1 cellular context compared by ENCODE assay signal in the genomic region with DNA sequence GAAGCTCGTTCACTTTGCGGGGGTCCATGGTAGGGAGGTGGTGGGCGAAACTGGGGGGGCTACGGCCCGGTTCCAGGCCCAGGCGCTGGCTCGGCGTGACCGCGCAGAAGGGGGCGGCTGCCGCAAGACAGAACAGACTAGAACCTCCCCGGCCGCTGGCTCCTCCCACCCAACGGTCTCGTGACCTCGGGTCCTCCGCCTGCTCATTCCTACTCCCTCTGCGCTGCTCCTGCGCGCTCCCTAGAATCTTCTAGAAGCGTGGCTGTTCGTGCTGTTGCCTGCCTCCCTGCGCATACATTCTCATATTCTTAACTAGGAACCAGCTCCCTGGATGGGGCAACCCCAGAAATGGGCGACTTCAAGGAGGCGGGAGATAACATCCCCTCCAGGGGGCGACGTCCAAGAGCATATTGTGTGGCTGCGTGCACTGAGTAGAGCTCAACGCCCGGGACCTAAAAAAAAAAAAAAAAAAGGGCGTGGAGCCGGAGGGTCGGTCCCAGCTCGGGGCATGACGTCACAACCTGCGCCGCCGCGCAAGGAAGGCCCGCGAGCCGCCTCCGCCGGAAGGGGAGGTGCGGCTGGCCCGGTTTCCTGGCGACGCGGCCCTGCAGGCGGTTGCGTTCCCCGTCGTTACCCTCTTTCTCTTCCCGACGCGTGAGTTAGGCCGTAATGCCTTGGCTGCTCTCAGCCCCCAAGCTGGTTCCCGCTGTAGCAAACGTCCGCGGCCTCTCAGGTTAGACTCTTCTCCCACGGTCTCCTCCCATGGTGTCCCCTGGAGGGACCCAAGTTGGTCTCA.
TF ChIP-seq lines count a peak whose summit lies in the region.

Gene ST13, minus strand, starts transcription at position 127 of the 796 bp plus-strand sequence. Its CDS starts 99 bp downstream, at position 28.
Gene XPNPEP3, plus strand, starts transcription at position 636 of the 796 bp plus-strand sequence. Its CDS starts 34 bp downstream, at position 670.

TF ChIP-seq in HepG2, 621 proteins besides CTCF, POLR2A, EP300 and RAD21 (continued from another document and continues in another):
- TF ChIP-seq ZNF614 (CRISPR knock-in tag; IDR thresholded peaks at IDR 0.05; ENCODE audit: borderline replicate concordance) (peak; percentile 68; the same call in 1 of the 2 replicates), MBNL3 (CRISPR knock-in tag; conservative IDR thresholded peaks at IDR 0.05) (no peak), TCF12 (IDR thresholded peaks at IDR 0.05) (no peak), TCF12 (CRISPR knock-in tag; IDR thresholded peaks at IDR 0.05) (no peak), ZNF331 (CRISPR knock-in tag; IDR thresholded peaks at IDR 0.05) (peak; percentile 64; the same call in 1 of the 2 replicates), ZFX (CRISPR knock-in tag; IDR thresholded peaks at IDR 0.05; ENCODE audit: low read depth) (peak; percentile 97), ZNF543 (CRISPR knock-in tag; IDR thresholded peaks at IDR 0.05) (peak; percentile 79; the same call in 1 of the 2 replicates), FUBP1 (CRISPR knock-in tag; IDR thresholded peaks at IDR 0.05; ENCODE audit: borderline replicate concordance) (0 out of 2 replicates have a peak, but pooled peaks have one; percentile 54), ZNF317 (CRISPR knock-in tag; IDR thresholded peaks at IDR 0.05) (peak; percentile 11; the same call in 1 of the 2 replicates), ATF3 (CRISPR knock-in tag; IDR thresholded peaks at IDR 0.05) (peak; percentile 43; the same call in 1 of the 2 replicates), CBX2 (IDR thresholded peaks at IDR 0.05; ENCODE audit: low read depth, low read length) (no peak), CBX2 (CRISPR knock-in tag; IDR thresholded peaks at IDR 0.05; ENCODE audit: low read depth) (no peak), ARID4A (CRISPR knock-in tag; IDR thresholded peaks at IDR 0.05; ENCODE audit: borderline replicate concordance) (peak; percentile 88; the same call in 1 of the 2 replicates), ZNF713 (CRISPR knock-in tag; IDR thresholded peaks at IDR 0.05) (no peak), HOXA3 (CRISPR knock-in tag; IDR thresholded peaks at IDR 0.05) (peak; percentile 97), MXI1 (IDR thresholded peaks at IDR 0.05; ENCODE audit: borderline replicate concordance, low read depth, low read length) (peak; percentile 89), ZNF326 (CRISPR knock-in tag; IDR thresholded peaks at IDR 0.05; ENCODE audit: borderline replicate concordance) (no peak), SP140L (CRISPR knock-in tag; IDR thresholded peaks at IDR 0.05; ENCODE audit: borderline replicate concordance) (no peak), FOXO4 (CRISPR knock-in tag; conservative IDR thresholded peaks at IDR 0.05) (no peak), WIZ (CRISPR knock-in tag; IDR thresholded peaks at IDR 0.05) (peak; percentile 85; the same call in 1 of the 2 replicates), ADNP (CRISPR knock-in tag; IDR thresholded peaks at IDR 0.05) (no peak), ZNF260 (CRISPR knock-in tag; IDR thresholded peaks at IDR 0.05; ENCODE audit: borderline replicate concordance, low read depth) (no peak), ZNF468 (CRISPR knock-in tag; IDR thresholded peaks at IDR 0.05) (no peak), PHF5A (CRISPR knock-in tag; IDR thresholded peaks at IDR 0.05; ENCODE audit: low read depth, unreplicated experiment) (no peak), KMT2A (CRISPR knock-in tag; IDR thresholded peaks at IDR 0.05) (peak; percentile 93)
- TF ChIP-seq, protein P1, sequence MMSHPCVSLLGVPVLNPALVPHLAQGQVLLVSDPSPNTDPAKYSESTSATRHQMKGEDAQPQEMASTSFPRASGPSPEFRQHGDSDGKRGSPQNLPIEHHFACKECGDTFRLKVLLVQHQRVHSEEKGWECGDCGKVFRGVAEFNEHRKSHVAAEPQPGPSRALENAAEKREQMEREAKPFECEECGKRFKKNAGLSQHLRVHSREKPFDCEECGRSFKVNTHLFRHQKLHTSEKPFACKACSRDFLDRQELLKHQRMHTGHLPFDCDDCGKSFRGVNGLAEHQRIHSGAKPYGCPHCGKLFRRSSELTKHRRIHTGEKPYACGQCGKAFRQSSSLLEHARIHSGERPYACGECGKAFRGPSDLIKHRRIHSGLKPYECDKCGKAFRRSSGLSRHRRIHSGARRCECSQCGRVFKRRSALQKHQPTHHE (CRISPR knock-in tag; IDR thresholded peaks at IDR 0.05; ENCODE audit: borderline replicate concordance) = no peak
- TF ChIP-seq, protein P2, sequence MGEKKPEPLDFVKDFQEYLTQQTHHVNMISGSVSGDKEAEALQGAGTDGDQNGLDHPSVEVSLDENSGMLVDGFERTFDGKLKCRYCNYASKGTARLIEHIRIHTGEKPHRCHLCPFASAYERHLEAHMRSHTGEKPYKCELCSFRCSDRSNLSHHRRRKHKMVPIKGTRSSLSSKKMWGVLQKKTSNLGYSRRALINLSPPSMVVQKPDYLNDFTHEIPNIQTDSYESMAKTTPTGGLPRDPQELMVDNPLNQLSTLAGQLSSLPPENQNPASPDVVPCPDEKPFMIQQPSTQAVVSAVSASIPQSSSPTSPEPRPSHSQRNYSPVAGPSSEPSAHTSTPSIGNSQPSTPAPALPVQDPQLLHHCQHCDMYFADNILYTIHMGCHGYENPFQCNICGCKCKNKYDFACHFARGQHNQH (CRISPR knock-in tag; IDR thresholded peaks at IDR 0.05) = peak; percentile 82
- TF ChIP-seq, protein P3, sequence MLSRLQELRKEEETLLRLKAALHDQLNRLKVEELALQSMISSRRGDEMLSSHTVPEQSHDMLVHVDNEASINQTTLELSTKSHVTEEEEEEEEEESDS (CRISPR knock-in tag; IDR thresholded peaks at IDR 0.05; ENCODE audit: borderline replicate concordance) = 0 out of 2 replicates have a peak, but pooled peaks have one; percentile 31
- TF ChIP-seq, protein P4, sequence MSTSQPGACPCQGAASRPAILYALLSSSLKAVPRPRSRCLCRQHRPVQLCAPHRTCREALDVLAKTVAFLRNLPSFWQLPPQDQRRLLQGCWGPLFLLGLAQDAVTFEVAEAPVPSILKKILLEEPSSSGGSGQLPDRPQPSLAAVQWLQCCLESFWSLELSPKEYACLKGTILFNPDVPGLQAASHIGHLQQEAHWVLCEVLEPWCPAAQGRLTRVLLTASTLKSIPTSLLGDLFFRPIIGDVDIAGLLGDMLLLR (CRISPR knock-in tag; IDR thresholded peaks at IDR 0.05) = peak; percentile 49; the same call in 1 of the 2 replicates
- TF ChIP-seq, protein P5, sequence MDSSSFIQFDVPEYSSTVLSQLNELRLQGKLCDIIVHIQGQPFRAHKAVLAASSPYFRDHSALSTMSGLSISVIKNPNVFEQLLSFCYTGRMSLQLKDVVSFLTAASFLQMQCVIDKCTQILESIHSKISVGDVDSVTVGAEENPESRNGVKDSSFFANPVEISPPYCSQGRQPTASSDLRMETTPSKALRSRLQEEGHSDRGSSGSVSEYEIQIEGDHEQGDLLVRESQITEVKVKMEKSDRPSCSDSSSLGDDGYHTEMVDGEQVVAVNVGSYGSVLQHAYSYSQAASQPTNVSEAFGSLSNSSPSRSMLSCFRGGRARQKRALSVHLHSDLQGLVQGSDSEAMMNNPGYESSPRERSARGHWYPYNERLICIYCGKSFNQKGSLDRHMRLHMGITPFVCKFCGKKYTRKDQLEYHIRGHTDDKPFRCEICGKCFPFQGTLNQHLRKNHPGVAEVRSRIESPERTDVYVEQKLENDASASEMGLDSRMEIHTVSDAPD (CRISPR knock-in tag; IDR thresholded peaks at IDR 0.05) = no peak; the same call in 1 of the 2 replicates
- TF ChIP-seq, protein P6, sequence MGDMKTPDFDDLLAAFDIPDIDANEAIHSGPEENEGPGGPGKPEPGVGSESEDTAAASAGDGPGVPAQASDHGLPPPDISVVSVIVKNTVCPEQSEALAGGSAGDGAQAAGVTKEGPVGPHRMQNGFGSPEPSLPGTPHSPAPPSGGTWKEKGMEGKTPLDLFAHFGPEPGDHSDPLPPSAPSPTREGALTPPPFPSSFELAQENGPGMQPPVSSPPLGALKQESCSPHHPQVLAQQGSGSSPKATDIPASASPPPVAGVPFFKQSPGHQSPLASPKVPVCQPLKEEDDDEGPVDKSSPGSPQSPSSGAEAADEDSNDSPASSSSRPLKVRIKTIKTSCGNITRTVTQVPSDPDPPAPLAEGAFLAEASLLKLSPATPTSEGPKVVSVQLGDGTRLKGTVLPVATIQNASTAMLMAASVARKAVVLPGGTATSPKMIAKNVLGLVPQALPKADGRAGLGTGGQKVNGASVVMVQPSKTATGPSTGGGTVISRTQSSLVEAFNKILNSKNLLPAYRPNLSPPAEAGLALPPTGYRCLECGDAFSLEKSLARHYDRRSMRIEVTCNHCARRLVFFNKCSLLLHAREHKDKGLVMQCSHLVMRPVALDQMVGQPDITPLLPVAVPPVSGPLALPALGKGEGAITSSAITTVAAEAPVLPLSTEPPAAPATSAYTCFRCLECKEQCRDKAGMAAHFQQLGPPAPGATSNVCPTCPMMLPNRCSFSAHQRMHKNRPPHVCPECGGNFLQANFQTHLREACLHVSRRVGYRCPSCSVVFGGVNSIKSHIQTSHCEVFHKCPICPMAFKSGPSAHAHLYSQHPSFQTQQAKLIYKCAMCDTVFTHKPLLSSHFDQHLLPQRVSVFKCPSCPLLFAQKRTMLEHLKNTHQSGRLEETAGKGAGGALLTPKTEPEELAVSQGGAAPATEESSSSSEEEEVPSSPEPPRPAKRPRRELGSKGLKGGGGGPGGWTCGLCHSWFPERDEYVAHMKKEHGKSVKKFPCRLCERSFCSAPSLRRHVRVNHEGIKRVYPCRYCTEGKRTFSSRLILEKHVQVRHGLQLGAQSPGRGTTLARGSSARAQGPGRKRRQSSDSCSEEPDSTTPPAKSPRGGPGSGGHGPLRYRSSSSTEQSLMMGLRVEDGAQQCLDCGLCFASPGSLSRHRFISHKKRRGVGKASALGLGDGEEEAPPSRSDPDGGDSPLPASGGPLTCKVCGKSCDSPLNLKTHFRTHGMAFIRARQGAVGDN (CRISPR knock-in tag; IDR thresholded peaks at IDR 0.05) = peak; percentile 100
